ENCODE assay signal across 1 cellular context in genomic region chr1:204241914-204242313, GRCh38.
A peak's percentile ranks its signal among the peaks of the same experiment; 100 is the strongest.
TF ChIP-seq lines count a peak whose summit lies in the region.

No MANE protein-coding gene starts in this region.

TF ChIP-seq in GM12878, 131 proteins besides CTCF, POLR2A, EP300 and RAD21:
- TF ChIP-seq BCL3 (IDR thresholded peaks at IDR 0.05; ENCODE audit: borderline replicate concordance, insufficient read depth, low read depth, low read length, poor library complexity, severe bottlenecking) (peak; percentile 65), ZNF592 (IDR thresholded peaks at IDR 0.05) (no peak), PBX3 (IDR thresholded peaks at IDR 0.05; ENCODE audit: insufficient replicate concordance, low read depth, low read length) (no peak), HSF1 (IDR thresholded peaks at IDR 0.05; ENCODE audit: low read depth, low read length) (no peak), ETV6 (conservative IDR thresholded peaks at IDR 0.05 in 1 of 2, IDR thresholded peaks at IDR 0.05 in 1 of 2; ENCODE audit: borderline replicate concordance in 1 of 2, low read depth in 1 of 2) (no peak)
